Comparison of ENCODE assay signal across 22 cellular contexts in the genomic region with DNA sequence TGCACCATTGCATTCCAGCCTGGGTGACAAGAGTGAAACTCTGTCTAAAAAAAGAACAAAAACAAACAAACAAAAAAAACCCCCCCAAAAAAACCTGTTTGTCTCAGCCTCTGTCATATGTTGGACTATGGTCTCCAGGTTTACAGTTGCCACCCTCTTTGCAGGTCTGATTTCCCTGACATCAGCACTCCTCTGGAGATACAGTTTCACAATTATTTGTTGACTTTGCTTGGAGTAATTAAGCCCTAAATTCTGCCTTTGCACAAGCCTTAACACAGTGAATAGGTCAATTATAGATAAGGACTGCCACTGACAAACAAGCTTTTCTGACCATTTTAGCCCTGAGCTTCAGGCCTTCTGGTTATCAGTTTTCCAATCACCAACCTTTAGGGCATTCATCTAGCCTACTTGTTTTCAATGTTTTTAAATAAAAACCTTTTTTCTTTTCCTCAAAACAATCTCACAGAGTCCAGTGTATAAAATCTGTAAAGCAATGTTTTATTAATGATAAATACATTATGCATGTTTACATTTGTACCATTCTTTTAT. TPM values are rescaled to one million over a fixed set of nuclear protein-coding genes. Genes with fewer than 3 reads are reported as not detected.
DNase-seq lines count a peak whose midpoint lies in the region; ATAC-seq and TF ChIP-seq lines count a peak whose summit lies in the region.
"Had no signal": no experiment of that assay in that cellular context is flagged by ENCODE, and none has a peak within 500 bp of the region (broad histone marks: within the 10 kb centered on the region; RNA-seq: fewer than 3 reads in every experiment).

No MANE protein-coding gene starts in this region.

- intact Hi-C loops in Right ventricle myocardium superior (cut with DNase I) = no loop called here

- no peaks in the 10 kb centered on the region for H3K36me3 ChIP-seq in liver (ENCODE audit: control insufficient read depth in 4 of 4, insufficient read depth in 3 of 4, low read depth in 1 of 4, low read length in 3 of 4)
- H3K36me3 ChIP-seq: BE2C, MG63 had no signal

- TF ChIP-seq RAD21 in liver (IDR thresholded peaks at IDR 0.05) = no peak

- H3K9ac ChIP-seq in liver (ENCODE audit: low read depth in 1 of 2, low read length in 2 of 2) = no peak overlapping the region

- H3K27ac ChIP-seq in liver (ENCODE audit: low read depth in 1 of 2, low read length in 2 of 2) = no peak overlapping the region

- H3K4me1 ChIP-seq in liver (ENCODE audit: control insufficient read depth in 4 of 4, insufficient read depth in 4 of 4, low read length in 3 of 4) = no peaks in the 10 kb centered on the region
- H3K4me1 ChIP-seq: BE2C had no signal

- ATAC-seq in GM21526 (IDR thresholded peaks at IDR 0.05; ENCODE audit: low FRiP score, unreplicated experiment) (no peak), Right ventricle myocardium superior (ENCODE audit: poor library complexity) (no peak)
- ATAC-seq: activated CD8-positive, alpha-beta T cell treated with anti-CD3 and anti-CD28 coated beads for 36 hours; left cardiac atrium; Panc1 had no signal

- no peak overlapping the region for H3K4me3 ChIP-seq in liver (ENCODE audit: low read depth in 1 of 3, low read length in 3 of 3)
- H3K4me3 ChIP-seq: MG63 had no signal

- H3K27me3 ChIP-seq in liver (ENCODE audit: control insufficient read depth in 4 of 4, insufficient read depth in 4 of 4, low read length in 3 of 4) = no peaks in the 10 kb centered on the region
- H3K27me3 ChIP-seq: BE2C, MG63 had no signal

- peak; percentile 2 for DNase-seq in DMS79 treated with DMSO at 0.1 percent for 48 hours (lab: John Stamatoyannopoulos, UW)
- peak; percentile 65 for DNase-seq in NCI-H1417 treated with DMSO at 0.1 percent for 48 hours (lab: John Stamatoyannopoulos, UW)
- DNase-seq in NCI-H774 (lab: John Stamatoyannopoulos, UW) = peak; percentile 39
- no peak for DNase-seq in pons (ENCODE audit: low spot score)
- DNase-seq in HPDE6-E6E7 (ENCODE audit: extremely low spot score) = no peak
- DNase-seq in Right ventricle myocardium superior = no peak
- DNase-seq: activated CD4-positive, alpha-beta T cell treated with anti-CD3 and anti-CD28 coated beads for 1 hour; activated CD8-positive, alpha-beta T cell treated with anti-CD3 and anti-CD28 coated beads for 36 hours; activated effector memory CD4-positive, alpha-beta T cell treated with Interleukin-2 at 50 U/mL for 16 hours; activated naive CD8-positive, alpha-beta T cell treated with anti-CD3 and anti-CD28 coated beads for 36 hours; BE2C; head of caudate nucleus; left cardiac atrium; mesendoderm; MG63; NCI-H187 treated with DMSO at 0.1 percent for 48 hours; nucleus accumbens; SIG-M5; stimulated activated CD4-positive, alpha-beta T cell treated with anti-CD3 and anti-CD28 coated beads, Interleukin-1b, Interleukin-23, amount 100 ng/mL, for 48 hours had no signal

- no peak for TF ChIP-seq CTCF in liver (IDR thresholded peaks at IDR 0.05; ENCODE audit: low read depth, low read length, missing input control)

- H3K9me3 ChIP-seq in liver (ENCODE audit: control insufficient read depth in 4 of 4, low read length in 3 of 4) = peaks cover 0 to 4% (median 0%) of the 10 kb centered on the region in 4 donors
- H3K9me3 ChIP-seq: BE2C, MG63 had no signal

TF ChIP-seq in liver, 16 proteins besides CTCF, POLR2A, EP300 and RAD21:
- TF ChIP-seq HNF4A (conservative IDR thresholded peaks at IDR 0.05) (peak; percentile 79 to 83), YY1 (IDR thresholded peaks at IDR 0.05) (no peak), NR2F2 (IDR thresholded peaks at IDR 0.05) (no peak), HNF4G (IDR thresholded peaks at IDR 0.05) (peak; percentile 45), FOXA2 (IDR thresholded peaks at IDR 0.05) (peak; percentile 44), SP1 (IDR thresholded peaks at IDR 0.05) (peak; percentile 36), TAF1 (conservative IDR thresholded peaks at IDR 0.05) (no peak), RXRA (IDR thresholded peaks at IDR 0.05) (peak in 1 of 2 donors; percentile 48), JUND (IDR thresholded peaks at IDR 0.05) (peak in 1 of 2 donors; percentile 25)
- TF ChIP-seq, protein P1, sequence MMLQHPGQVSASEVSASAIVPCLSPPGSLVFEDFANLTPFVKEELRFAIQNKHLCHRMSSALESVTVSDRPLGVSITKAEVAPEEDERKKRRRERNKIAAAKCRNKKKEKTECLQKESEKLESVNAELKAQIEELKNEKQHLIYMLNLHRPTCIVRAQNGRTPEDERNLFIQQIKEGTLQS (IDR thresholded peaks at IDR 0.05) = no peak
- TF ChIP-seq, protein P2, sequence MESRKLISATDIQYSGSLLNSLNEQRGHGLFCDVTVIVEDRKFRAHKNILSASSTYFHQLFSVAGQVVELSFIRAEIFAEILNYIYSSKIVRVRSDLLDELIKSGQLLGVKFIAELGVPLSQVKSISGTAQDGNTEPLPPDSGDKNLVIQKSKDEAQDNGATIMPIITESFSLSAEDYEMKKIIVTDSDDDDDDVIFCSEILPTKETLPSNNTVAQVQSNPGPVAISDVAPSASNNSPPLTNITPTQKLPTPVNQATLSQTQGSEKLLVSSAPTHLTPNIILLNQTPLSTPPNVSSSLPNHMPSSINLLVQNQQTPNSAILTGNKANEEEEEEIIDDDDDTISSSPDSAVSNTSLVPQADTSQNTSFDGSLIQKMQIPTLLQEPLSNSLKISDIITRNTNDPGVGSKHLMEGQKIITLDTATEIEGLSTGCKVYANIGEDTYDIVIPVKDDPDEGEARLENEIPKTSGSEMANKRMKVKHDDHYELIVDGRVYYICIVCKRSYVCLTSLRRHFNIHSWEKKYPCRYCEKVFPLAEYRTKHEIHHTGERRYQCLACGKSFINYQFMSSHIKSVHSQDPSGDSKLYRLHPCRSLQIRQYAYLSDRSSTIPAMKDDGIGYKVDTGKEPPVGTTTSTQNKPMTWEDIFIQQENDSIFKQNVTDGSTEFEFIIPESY (IDR thresholded peaks at IDR 0.05) = peak; percentile 16

RNA-seq across cellular contexts. Expression of a gene that starts 20.4 kb away (rescaled TPM):
- total RNA-seq in liver = 1 to 10 TPM; 2.4 to 3.6 TPM
- polyA plus RNA-seq in liver = 1 to 10 TPM in 1 of 2 donors, under 1 TPM in 1; 0.82 to 2.3 TPM
- 4.0 TPM for total RNA-seq in Right ventricle myocardium superior
- total RNA-seq: activated CD8-positive, alpha-beta T cell treated with anti-CD3 and anti-CD28 coated beads for 36 hours had no signal

Comparison
In these comparisons a context has a peak if more than half of its experiments do, and no peak if none do; other contexts are left out.
1. DNase-seq: peak in DMS79 treated with DMSO at 0.1 percent for 48 hours (single experiment), NCI-H1417 treated with DMSO at 0.1 percent for 48 hours (single experiment) and NCI-H774 (single experiment); none in pons (single experiment), HPDE6-E6E7 (single experiment) and Right ventricle myocardium superior (single experiment).